In genomic region chr12:19440916-19441315, GRCh38 we compare ENCODE assay signal across 9 cellular contexts. TPM values are rescaled to one million over a fixed set of nuclear protein-coding genes. Genes with fewer than 3 reads are reported as not detected.
DNase-seq lines count a peak whose midpoint lies in the region; ATAC-seq, FAIRE-seq and TF ChIP-seq lines count a peak whose summit lies in the region.
"Had no signal": no experiment of that assay in that cellular context is flagged by ENCODE, and none has a peak within 500 bp of the region (broad histone marks: within the 10 kb centered on the region; RNA-seq: fewer than 3 reads in every experiment).

No MANE protein-coding gene starts in this region.

- peaks cover 28 to 35% (median 34%) of the 10 kb centered on the region in 3 donors for H3K4me1 Mint-ChIP-seq in IgD-negative memory B cell

- TF ChIP-seq POLR2A in A549 (IDR thresholded peaks at IDR 0.05; ENCODE audit: low read length) = no peak

- dilution Hi-C loops in mammary epithelial cell (cut with HindIII; ENCODE audit: low sequenced_read_pairs) = no loop called here

- H3K4me1 ChIP-seq in A549 (peaks cover 18% of the 10 kb centered on the region; the same call in 2 of the 3 replicates), mammary epithelial cell (ENCODE audit: insufficient read depth, low read length) (peaks cover 6% of the 10 kb centered on the region), mucosa of rectum (ENCODE audit: control insufficient read depth in 2 of 2, insufficient read depth in 2 of 2, low read length in 2 of 2) (peaks cover 3 to 8% of the 10 kb centered on the region in 2 donors)

- H3K4me2 ChIP-seq in A549 = peak overlapping the region; percentile 79
- H3K4me2 ChIP-seq in mammary epithelial cell (ENCODE audit: insufficient read depth, low read depth, low read length) = peak overlapping the region; percentile 77

- FAIRE-seq in A549 (lab: Jason Lieb, UNC) (no peak), RCC 7860 (lab: Jason Lieb, UNC) (no peak)

- H3K9me3 Mint-ChIP-seq in IgD-negative memory B cell = no peaks in the 10 kb centered on the region

- no peak for DNase-seq in A549 (ENCODE audit: low read depth in 1 of 2, low spot score in 1 of 2)
- DNase-seq in mammary epithelial cell = no peak
- DNase-seq in RCC 7860 (ENCODE audit: low spot score) = no peak
- no peak for DNase-seq in SIG-M5 treated with dmso at 0.1 percent for 504 hours (lab: John Stamatoyannopoulos, UW; ENCODE audit: unreplicated experiment)
- no peak for DNase-seq in epidermal melanocyte (ENCODE audit: insufficient read length, low spot score)
- DNase-seq: NCI-H2081 treated with DMSO at 0.1 percent for 48 hours had no signal

- 4% methylated on average over 8 of the region's 8 CpGs for WGBS in A549 (ENCODE audit: missing lambda C conversion rate)
- WGBS in mammary epithelial cell (ENCODE audit: low coverage, missing lambda C conversion rate) = 3% methylated on average over 8 of the region's 8 CpGs

- ATAC-seq in A549 (no peak), GM21529 (IDR thresholded peaks at IDR 0.05; ENCODE audit: unreplicated experiment) (no peak)

- H3K36me3 ChIP-seq in mammary epithelial cell (ENCODE audit: insufficient read depth, low read length) (no peaks in the 10 kb centered on the region), mucosa of rectum (ENCODE audit: control insufficient read depth in 2 of 2, insufficient read depth in 2 of 2, low read length in 2 of 2) (peaks cover 0 to 2% of the 10 kb centered on the region in 2 donors)

- no peak for TF ChIP-seq RAD21 in A549 (conservative IDR thresholded peaks at IDR 0.05 in 1 of 2, IDR thresholded peaks at IDR 0.05 in 1 of 2)

- no TSS peak for BruUV-seq in mammary epithelial cell (replicated peaks; lab: Mats Ljungman, UMichigan)

- no peaks in the 10 kb centered on the region for H4K20me1 ChIP-seq in mammary epithelial cell (ENCODE audit: insufficient read depth, low read length)

- H3K9me3 ChIP-seq in A549 (no peaks in the 10 kb centered on the region), mammary epithelial cell (replicated peaks; ENCODE audit: insufficient read depth, low read length) (no peaks in the 10 kb centered on the region), mucosa of rectum (ENCODE audit: control insufficient read depth in 2 of 2, low read length in 2 of 2) (no peaks in the 10 kb centered on the region)

- CTCF ChIA-PET in A549 (lab: Yijun Ruan, JAX) (no interaction called here), mammary epithelial cell (lab: Charles Lee; ENCODE audit: low non-redundant PET) (no interaction called here)

- H2AFZ ChIP-seq in mammary epithelial cell (ENCODE audit: low read depth, low read length) = peak overlapping the region; percentile 94

- H3K9ac ChIP-seq in mammary epithelial cell (ENCODE audit: insufficient read depth, low read length) (peak overlapping the region; percentile 85), mucosa of rectum (ENCODE audit: low read depth in 1 of 2, low read length in 2 of 2) (peak overlapping the region; percentile 77 to 91)

- H3K4me3 ChIP-seq in A549 (peak overlapping the region; percentile 87), mammary epithelial cell (replicated peaks in 1 of 3; ENCODE audit: insufficient read depth in 1 of 3, low read depth in 2 of 3, low read length in 3 of 3) (peak overlapping the region; percentile 95 to 96 (median 95)), mucosa of rectum (ENCODE audit: low read length in 2 of 2) (peak overlapping the region; percentile 95 to 96)

- no peak for TF ChIP-seq EP300 in A549 (IDR thresholded peaks at IDR 0.05)

- peak overlapping the region; percentile 86 to 96 for H3K27ac ChIP-seq in A549
- H3K27ac ChIP-seq in mammary epithelial cell (ENCODE audit: insufficient read depth, low read depth, low read length) = peak overlapping the region; percentile 76
- peak overlapping the region in 1 of 2 donors; percentile 74 for H3K27ac ChIP-seq in mucosa of rectum (ENCODE audit: low read depth in 2 of 2, low read length in 2 of 2)

- in situ Hi-C loops in mammary epithelial cell (cut with MboI; ENCODE audit: low sequenced_read_pairs in 2 of 2) = no loop called here

- H3K4me3 Mint-ChIP-seq in IgD-negative memory B cell = peak overlapping the region; percentile 97 to 99 (median 98)

- intact Hi-C loops in mammary epithelial cell (cut with micrococcal nuclease) = loop anchor here (5.0 kb wide), 1 partner anchor 59 kb away; no protein-coding TSS in a partner anchor

- H3K27ac Mint-ChIP-seq in IgD-negative memory B cell = peak overlapping the region; percentile 93 to 98 (median 95)

- H3K36me3 Mint-ChIP-seq in IgD-negative memory B cell = peaks cover 12% of the 10 kb centered on the region

- H3K27me3 Mint-ChIP-seq in IgD-negative memory B cell = peaks cover 1% of the 10 kb centered on the region

- POLR2A ChIA-PET in A549 (lab: Yijun Ruan, JAX) = no interaction called here

- H3K79me2 ChIP-seq in mammary epithelial cell (ENCODE audit: insufficient read depth, low read length) = peaks cover 63% of the 10 kb centered on the region

- H3K27me3 ChIP-seq in mammary epithelial cell (ENCODE audit: insufficient read depth, low read length) (no peaks in the 10 kb centered on the region), mucosa of rectum (ENCODE audit: control insufficient read depth in 2 of 2, insufficient read depth in 2 of 2, low read length in 2 of 2) (no peaks in the 10 kb centered on the region)

- TF ChIP-seq CTCF in A549 (IDR thresholded peaks at IDR 0.05) (no peak), mammary epithelial cell (conservative IDR thresholded peaks at IDR 0.05 in 1 of 2, IDR thresholded peaks at IDR 0.05 in 1 of 2; ENCODE audit: extremely low read depth in 1 of 2, insufficient read depth in 1 of 2, low read depth in 1 of 2, low read length in 2 of 2) (no peak)

TF ChIP-seq in A549, 52 proteins besides CTCF, POLR2A, EP300 and RAD21 (continues in another document):
- TF ChIP-seq E2F6 (IDR thresholded peaks at IDR 0.05; ENCODE audit: borderline replicate concordance, low read depth) (no peak), ELK1 (IDR thresholded peaks at IDR 0.05; ENCODE audit: low read depth, low read length) (no peak), NPAS2 (CRISPR knock-in tag; IDR thresholded peaks at IDR 0.05; ENCODE audit: borderline replicate concordance) (no peak), HDAC2 (IDR thresholded peaks at IDR 0.05) (no peak), MYC (IDR thresholded peaks at IDR 0.05; ENCODE audit: borderline replicate concordance, low read length) (no peak), REST (IDR thresholded peaks at IDR 0.05) (no peak), CBX2 (IDR thresholded peaks at IDR 0.05; ENCODE audit: borderline replicate concordance, low read depth) (no peak), USF2 (IDR thresholded peaks at IDR 0.05) (no peak)

RNA-seq across cellular contexts. Expression of gene AEBP2, which starts 1.6 kb away (rescaled TPM):
- 23.5 and 34.5 TPM in 2 replicates for polyA plus RNA-seq in A549 (2011; rRNA removed)
- polyA plus RNA-seq in A549 (2012; cell fraction: cytosol; rRNA removed) = 7.8 and 9.9 TPM in 2 replicates
- 2.6 and 5.3 TPM in 2 replicates for polyA plus RNA-seq in A549 (2012; cell fraction: nucleus; rRNA removed)
- polyA plus RNA-seq in A549 (2017; fragmentation: RNase III; extraction: RNeasy Plus Mini Kit Qiagen cat#74134 plus additional on column Dnase treatment) = 27.3 to 28.8 TPM (median 28.0 TPM) in 3 replicates
- 21.6 and 22.2 TPM in 2 replicates for polyA minus RNA-seq in A549 (2011; rRNA and poly(A)+ RNA removed)
- 8.7 TPM for polyA plus RNA-seq in IgD-negative memory B cell
- 10 to 100 TPM; 19.7 to 35.4 TPM for total RNA-seq in mammary epithelial cell
- polyA plus RNA-seq in mammary epithelial cell = 7.2 TPM
- 38.6 TPM for polyA minus RNA-seq in mammary epithelial cell
